7 cellular contexts compared by ENCODE assay signal in genomic region chr2:124988794-124989193, GRCh38.
"Had no signal": no experiment of that assay in that cellular context is flagged by ENCODE, and none has a peak within 500 bp of the region (broad histone marks: within the 10 kb centered on the region; RNA-seq: fewer than 3 reads in every experiment).

No MANE protein-coding gene starts in this region.

- DNase-seq: H9, HCEC 1CT, KG1 had no signal

- H2AFZ ChIP-seq: GM23338 had no signal

- H3K27me3 Mint-ChIP-seq: IgD-negative memory B cell had no signal

- H3K4me1 Mint-ChIP-seq: GM23338, IgD-negative memory B cell had no signal

- H3K4me3 Mint-ChIP-seq: GM23338, H9, IgD-negative memory B cell had no signal

- H3K27ac ChIP-seq: HL-60 had no signal

- ATAC-seq: GM23338, HepG2 had no signal

- H3K4me3 ChIP-seq: GM23338 had no signal

- H3K27ac Mint-ChIP-seq: GM23338, IgD-negative memory B cell had no signal

- H3K4me2 ChIP-seq: GM23338 had no signal
